Comparison of ENCODE assay signal across 1 cellular context in genomic region chr10:76150886-76151288, GRCh38.
TF ChIP-seq lines count a peak whose summit lies in the region.

No MANE protein-coding gene starts in this region.

TF ChIP-seq in HepG2, 621 proteins besides CTCF, POLR2A, EP300 and RAD21 (continued from another document and continues in another):
- no peak for TF ChIP-seq ZNF276 (CRISPR knock-in tag; IDR thresholded peaks at IDR 0.05; ENCODE audit: low read depth)
- TF ChIP-seq RFXANK (CRISPR knock-in tag; IDR thresholded peaks at IDR 0.05): no peak
- TF ChIP-seq ZNF558 (CRISPR knock-in tag; IDR thresholded peaks at IDR 0.05; ENCODE audit: borderline replicate concordance): no peak
- peak; percentile 6; the same call in 1 of the 2 replicates for TF ChIP-seq HNF1A (IDR thresholded peaks at IDR 0.05; ENCODE audit: low read depth)
- TF ChIP-seq HNF1A (CRISPR knock-in tag; IDR thresholded peaks at IDR 0.05; ENCODE audit: borderline replicate concordance): 0 out of 2 replicates have a peak, but pooled peaks have one; percentile 12
- TF ChIP-seq LRRFIP1 (CRISPR knock-in tag; conservative IDR thresholded peaks at IDR 0.05): no peak
- TF ChIP-seq ZGPAT (CRISPR knock-in tag; IDR thresholded peaks at IDR 0.05): no peak
- no peak for TF ChIP-seq HNRNPLL (IDR thresholded peaks at IDR 0.05; ENCODE audit: low read depth, low read length, poor library complexity, severe bottlenecking)
- TF ChIP-seq ZBTB46 (CRISPR knock-in tag; IDR thresholded peaks at IDR 0.05; ENCODE audit: borderline replicate concordance): no peak
- no peak for TF ChIP-seq IRX3 (CRISPR knock-in tag; IDR thresholded peaks at IDR 0.05; ENCODE audit: borderline replicate concordance, low read depth)
- TF ChIP-seq ZNF790 (CRISPR knock-in tag; IDR thresholded peaks at IDR 0.05; ENCODE audit: borderline replicate concordance): no peak
- no peak for TF ChIP-seq ZFP91 (CRISPR knock-in tag; IDR thresholded peaks at IDR 0.05; ENCODE audit: borderline replicate concordance)
- TF ChIP-seq NPAS2 (CRISPR knock-in tag; IDR thresholded peaks at IDR 0.05; ENCODE audit: borderline replicate concordance): no peak
- no peak for TF ChIP-seq ARID2 (CRISPR knock-in tag; IDR thresholded peaks at IDR 0.05; ENCODE audit: borderline replicate concordance)
- no peak for TF ChIP-seq SUZ12 (IDR thresholded peaks at IDR 0.05; ENCODE audit: low read depth, low read length)
- no peak for TF ChIP-seq EHMT2 (IDR thresholded peaks at IDR 0.05; ENCODE audit: borderline replicate concordance, low read depth, low read length)
- TF ChIP-seq BORCS8-MEF2B (CRISPR knock-in tag; IDR thresholded peaks at IDR 0.05): no peak
- no peak for TF ChIP-seq SMAD9 (CRISPR knock-in tag; IDR thresholded peaks at IDR 0.05)
- TF ChIP-seq ZNF597 (CRISPR knock-in tag; IDR thresholded peaks at IDR 0.05): no peak
- TF ChIP-seq GFI1 (CRISPR knock-in tag; IDR thresholded peaks at IDR 0.05; ENCODE audit: borderline replicate concordance): peak; percentile 62; the same call in 1 of the 2 replicates
- TF ChIP-seq THRA (CRISPR knock-in tag; IDR thresholded peaks at IDR 0.05; ENCODE audit: borderline replicate concordance): peak; percentile 69; the same call in 1 of the 2 replicates
- TF ChIP-seq ZNF512B (CRISPR knock-in tag; IDR thresholded peaks at IDR 0.05; ENCODE audit: borderline replicate concordance): no peak
- peak; percentile 49; the same call in 1 of the 2 replicates for TF ChIP-seq ZFP1 (CRISPR knock-in tag; IDR thresholded peaks at IDR 0.05)
- TF ChIP-seq ZNF598 (CRISPR knock-in tag; IDR thresholded peaks at IDR 0.05; ENCODE audit: borderline replicate concordance): no peak
- no peak for TF ChIP-seq ZFP62 (CRISPR knock-in tag; IDR thresholded peaks at IDR 0.05)
- no peak for TF ChIP-seq THAP7 (CRISPR knock-in tag; IDR thresholded peaks at IDR 0.05)
- peak; percentile 82 for TF ChIP-seq ARID5B (CRISPR knock-in tag; IDR thresholded peaks at IDR 0.05)
